25 cellular contexts compared by ENCODE assay signal in genomic region chr1:76037314-76037713, GRCh38. TPM values are rescaled to one million over a fixed set of nuclear protein-coding genes. Genes with fewer than 3 reads are reported as not detected.
DNase-seq lines count a peak whose midpoint lies in the region; ATAC-seq, FAIRE-seq and TF ChIP-seq lines count a peak whose summit lies in the region.
"Had no signal": no experiment of that assay in that cellular context is flagged by ENCODE, and none has a peak within 500 bp of the region (broad histone marks: within the 10 kb centered on the region; RNA-seq: fewer than 3 reads in every experiment).

No MANE protein-coding gene starts in this region.

- H3K56ac ChIP-seq in mesendoderm (ENCODE audit: low read length) = no peak overlapping the region

- no CpG with 5 or more reads among the region's 3 CpGs for WGBS in mesendoderm (ENCODE audit: extremely low coverage, insufficient coverage, low lambda C conversion rate)
- WGBS in small intestine, 3 donors = 21 to 54% (median 34%) methylated on average over 3 of the region's 3 CpGs

- POLR2A ChIA-PET in activated CD4-positive, alpha-beta T cell treated with anti-CD3 and anti-CD28 coated beads, Interleukin-2, amount 10 ng/mL, durations not matched to agents 7 days and 5 days (lab: Charles Lee) = no interaction called here

- no peak for FAIRE-seq in small intestine (lab: Jason Lieb, UNC)

- no peaks in the 10 kb centered on the region for H3K27me3 ChIP-seq in mesendoderm (ENCODE audit: insufficient read depth, low read length, poor library complexity)
- H3K27me3 ChIP-seq in small intestine (ENCODE audit: control insufficient read depth in 2 of 2, insufficient read depth in 2 of 2, low read length in 2 of 2) = no peaks in the 10 kb centered on the region
- H3K27me3 ChIP-seq: MG63, SJCRH30 had no signal

- H3K79me1 ChIP-seq in mesendoderm (ENCODE audit: low read length) = no peaks in the 10 kb centered on the region

- no peaks in the 10 kb centered on the region for H3K4me1 Mint-ChIP-seq in glutamatergic neuron (ENCODE audit: low read depth, unreplicated experiment)
- H3K4me1 Mint-ChIP-seq in activated CD4-positive, alpha-beta T cell treated with anti-CD3 and anti-CD28 coated beads, Interleukin-2, amount 10 ng/mL, durations not matched to agents 7 days and 5 days = no peaks in the 10 kb centered on the region
- H3K4me1 Mint-ChIP-seq: B cell had no signal

- no peak overlapping the region for H2BK5ac ChIP-seq in mesendoderm (ENCODE audit: low read length)

- no peaks in the 10 kb centered on the region for H3K27me3 Mint-ChIP-seq in glutamatergic neuron (ENCODE audit: unreplicated experiment)
- peaks cover 6% of the 10 kb centered on the region for H3K27me3 Mint-ChIP-seq in activated CD4-positive, alpha-beta T cell treated with anti-CD3 and anti-CD28 coated beads, Interleukin-2, amount 10 ng/mL, durations not matched to agents 7 days and 5 days

- no peak overlapping the region for H3K4me3 Mint-ChIP-seq in glutamatergic neuron (ENCODE audit: unreplicated experiment)
- H3K4me3 Mint-ChIP-seq in activated CD4-positive, alpha-beta T cell treated with anti-CD3 and anti-CD28 coated beads, Interleukin-2, amount 10 ng/mL, durations not matched to agents 7 days and 5 days = no peak overlapping the region
- H3K4me3 Mint-ChIP-seq: B cell; CD8-positive, alpha-beta T cell; H9; HFFc6 had no signal

- H3K9me3 Mint-ChIP-seq in glutamatergic neuron (ENCODE audit: unreplicated experiment) = peaks cover 3% of the 10 kb centered on the region
- H3K9me3 Mint-ChIP-seq in activated CD4-positive, alpha-beta T cell treated with anti-CD3 and anti-CD28 coated beads, Interleukin-2, amount 10 ng/mL, durations not matched to agents 7 days and 5 days = no peaks in the 10 kb centered on the region
- H3K9me3 Mint-ChIP-seq: CD8-positive, alpha-beta T cell; H9; HFFc6 had no signal

- no peak overlapping the region for H3K9ac ChIP-seq in mesendoderm (ENCODE audit: low read length)

- H3K4me1 ChIP-seq in mesendoderm (ENCODE audit: control insufficient read depth, low read depth, low read length) (peaks cover 9% of the 10 kb centered on the region), small intestine (ENCODE audit: control insufficient read depth in 2 of 2, insufficient read depth in 1 of 2, low read depth in 1 of 2, low read length in 1 of 2) (no peaks in the 10 kb centered on the region)

- no peaks in the 10 kb centered on the region for H3K79me2 ChIP-seq in mesendoderm (ENCODE audit: control insufficient read depth, insufficient read depth, low read length)

- H3K4me3 ChIP-seq in mesendoderm (ENCODE audit: low read length) = no peak overlapping the region
- H3K4me3 ChIP-seq in small intestine (ENCODE audit: low read depth in 1 of 2, low read length in 2 of 2) = no peak overlapping the region
- H3K4me3 ChIP-seq: MG63, PC-9, SJCRH30 had no signal

- no peak for ATAC-seq in HG03280 (IDR thresholded peaks at IDR 0.05; ENCODE audit: unreplicated experiment)
- ATAC-seq: CD8-positive, alpha-beta T cell; Right ventricle myocardium inferior had no signal

- no peak overlapping the region for H2BK120ac ChIP-seq in mesendoderm (ENCODE audit: low read depth, low read length)

- H2AK5ac ChIP-seq in mesendoderm (ENCODE audit: low read length) = no peak overlapping the region

- H3K23ac ChIP-seq in mesendoderm (ENCODE audit: low read length) = no peak overlapping the region

- no peak overlapping the region for H3K27ac ChIP-seq in mesendoderm (ENCODE audit: low read depth, low read length)
- H3K27ac ChIP-seq in small intestine (ENCODE audit: low read depth in 1 of 2, low read length in 1 of 2) = no peak overlapping the region
- H3K27ac ChIP-seq: 22Rv1, C4-2B, PC-9, SJCRH30 had no signal

- H4K5ac ChIP-seq in mesendoderm (ENCODE audit: low read length) = no peak overlapping the region

- peak; percentile 31 for DNase-seq in COLO668 (lab: John Stamatoyannopoulos, UW; ENCODE audit: unreplicated experiment)
- peak; percentile 3 for DNase-seq in NCI-H69 (lab: John Stamatoyannopoulos, UW)
- DNase-seq in mesendoderm = no peak
- DNase-seq in small intestine = peak; percentile 75
- DNase-seq in glutamatergic neuron = no peak
- DNase-seq in activated CD4-positive, alpha-beta T cell treated with anti-CD3 and anti-CD28 coated beads, Interleukin-2, amount 10 ng/mL, durations not matched to agents 7 days and 5 days = no peak
- DNase-seq: Calu3; CD8-positive, alpha-beta T cell; H9; HFFc6; IMR-90; KG1; MG63; NCI-H2029; NCI-H446; NCI-H524 treated with DMSO at 0.1 percent for 48 hours; NCI-H82; NK-92 treated with Interleukin-12 subunit alpha and Interleukin-12 subunit beta, amount 100 ng/mL, for 24 hours; PC-9 had no signal

- no peaks in the 10 kb centered on the region for H3K36me3 ChIP-seq in mesendoderm (ENCODE audit: control insufficient read depth, insufficient read depth, low read length)
- no peaks in the 10 kb centered on the region for H3K36me3 ChIP-seq in small intestine (ENCODE audit: control insufficient read depth in 2 of 2, insufficient read depth in 2 of 2, low read length in 2 of 2)
- H3K36me3 ChIP-seq: MG63, SJCRH30 had no signal

- H3K4me2 ChIP-seq in mesendoderm (ENCODE audit: low read length) = no peak overlapping the region
- H3K4me2 ChIP-seq: PC-9 had no signal

- H3K4ac ChIP-seq in mesendoderm (ENCODE audit: low read depth, low read length) = no peak overlapping the region

- peak overlapping the region; percentile 30 for H3K18ac ChIP-seq in mesendoderm (ENCODE audit: low read length)

- no peak overlapping the region for H3K27ac Mint-ChIP-seq in glutamatergic neuron (ENCODE audit: unreplicated experiment)
- no peak overlapping the region for H3K27ac Mint-ChIP-seq in activated CD4-positive, alpha-beta T cell treated with anti-CD3 and anti-CD28 coated beads, Interleukin-2, amount 10 ng/mL, durations not matched to agents 7 days and 5 days
- H3K27ac Mint-ChIP-seq: B cell; CD8-positive, alpha-beta T cell; H9; HFFc6 had no signal

- CTCF ChIA-PET in activated CD4-positive, alpha-beta T cell treated with anti-CD3 and anti-CD28 coated beads, Interleukin-2, amount 10 ng/mL, durations not matched to agents 7 days and 5 days (lab: Charles Lee) = no interaction called here

- H2BK15ac ChIP-seq in mesendoderm (replicated peaks; ENCODE audit: low read depth) = peak overlapping the region; percentile 36

- no peaks in the 10 kb centered on the region for H3K9me3 ChIP-seq in small intestine (ENCODE audit: control insufficient read depth, low read depth)
- H3K9me3 ChIP-seq: MG63, SJCRH30 had no signal

- H4K8ac ChIP-seq in mesendoderm (ENCODE audit: low read depth, low read length) = no peak overlapping the region

- no peak for TF ChIP-seq CTCF in glutamatergic neuron (IDR thresholded peaks at IDR 0.05; ENCODE audit: partially characterized antibody, unreplicated experiment)

- no peaks in the 10 kb centered on the region for H3K36me3 Mint-ChIP-seq in glutamatergic neuron (ENCODE audit: unreplicated experiment)
- no peaks in the 10 kb centered on the region for H3K36me3 Mint-ChIP-seq in activated CD4-positive, alpha-beta T cell treated with anti-CD3 and anti-CD28 coated beads, Interleukin-2, amount 10 ng/mL, durations not matched to agents 7 days and 5 days (ENCODE audit: low read depth)
- H3K36me3 Mint-ChIP-seq: CD8-positive, alpha-beta T cell had no signal

RNA-seq across cellular contexts. Expression of gene ST6GALNAC3, which starts 37.2 kb away (rescaled TPM):
- polyA plus RNA-seq in mesendoderm (2013, experiment 1 of 2) = 4.6 TPM
- 4.5 TPM for polyA plus RNA-seq in mesendoderm (2013, experiment 2 of 2)
- polyA plus RNA-seq in small intestine = 1 to 10 TPM in 1 of 3 donors, under 1 TPM in 2; under 0.01 to 4.7 (median 0.45) TPM
- total RNA-seq in glutamatergic neuron (ENCODE audit: unreplicated experiment) = 6.5 TPM
- under 1 TPM; 0.02 to 0.25 TPM for total RNA-seq in activated CD4-positive, alpha-beta T cell treated with anti-CD3 and anti-CD28 coated beads, Interleukin-2, amount 10 ng/mL, durations not matched to agents 7 days and 5 days

Comparison
In these comparisons a context has a peak if more than half of its experiments do, and no peak if none do; other contexts are left out.
1. DNase-seq: peak in COLO668 (single experiment), NCI-H69 (single experiment) and small intestine (single experiment); none in mesendoderm (single experiment), glutamatergic neuron (single experiment) and activated CD4-positive, alpha-beta T cell treated with anti-CD3 and anti-CD28 coated beads, Interleukin-2, amount 10 ng/mL, durations not matched to agents 7 days and 5 days (single experiment).